In the genomic region with DNA sequence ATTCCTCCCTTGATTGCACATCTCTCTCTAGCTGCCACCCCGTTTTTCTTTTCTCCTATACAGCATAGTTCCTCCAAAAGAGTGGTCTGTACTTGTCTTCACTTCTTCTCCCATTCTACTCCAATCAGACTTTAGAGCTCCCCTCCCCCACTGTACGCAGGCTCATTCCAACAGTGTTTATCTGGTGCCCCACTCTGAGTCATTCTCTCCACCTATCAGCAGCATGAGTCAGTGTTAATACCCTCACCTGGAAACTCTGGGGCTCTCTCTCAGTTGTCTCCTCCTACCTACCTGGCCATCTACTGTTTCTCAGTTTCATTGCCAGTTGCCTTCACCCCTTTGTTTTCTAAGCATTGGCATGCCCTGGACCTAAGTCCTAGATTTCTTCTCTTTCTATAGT, we compare ENCODE assay signal across 22 cellular contexts.
A peak's percentile ranks its signal among the peaks of the same experiment; 100 is the strongest.
DNase-seq lines count a peak whose midpoint lies in the region; TF ChIP-seq lines count a peak whose summit lies in the region.
"Had no signal": no experiment of that assay in that cellular context is flagged by ENCODE, and none has a peak within 500 bp of the region (broad histone marks: within the 10 kb centered on the region; RNA-seq: fewer than 3 reads in every experiment).

No MANE protein-coding gene starts in this region.

- H3K79me1 ChIP-seq in mesendoderm (ENCODE audit: low read length): no peaks in the 10 kb centered on the region

- no peak overlapping the region for H3K9ac ChIP-seq in mammary epithelial cell (ENCODE audit: insufficient read depth, low read length)
- no peak overlapping the region for H3K9ac ChIP-seq in mesendoderm (ENCODE audit: low read length)
- H3K9ac ChIP-seq: KMS-11 had no signal

- H2AK5ac ChIP-seq in mesendoderm (ENCODE audit: low read length): no peak overlapping the region

- H2BK120ac ChIP-seq in mesendoderm (ENCODE audit: low read depth, low read length): no peak overlapping the region

- no peak overlapping the region for H3K4me2 ChIP-seq in mammary epithelial cell (ENCODE audit: insufficient read depth, low read depth, low read length)
- no peak overlapping the region for H3K4me2 ChIP-seq in mesendoderm (ENCODE audit: low read length)
- H3K4me2 ChIP-seq: KMS-11 had no signal

- H2AFZ ChIP-seq in mammary epithelial cell (ENCODE audit: low read depth, low read length): peak overlapping the region; percentile 40

- in situ Hi-C loops in mammary epithelial cell (cut with MboI; ENCODE audit: low sequenced_read_pairs in 2 of 2): no loop called here

- H3K56ac ChIP-seq in mesendoderm (ENCODE audit: low read length): no peak overlapping the region

- DNase-seq in Calu3 (peak; percentile 69), HT-29 (ENCODE audit: low spot score) (peak; percentile 62), mammary epithelial cell (peak; percentile 92), mesendoderm (peak; percentile 70), NCI-H748 treated with DMSO at 0.1 percent for 48 hours (lab: John Stamatoyannopoulos, UW) (no peak), NCI-H187 treated with DMSO at 0.1 percent for 48 hours (lab: John Stamatoyannopoulos, UW) (no peak), DMS114 treated with DMSO at 0.1 percent for 48 hours (lab: John Stamatoyannopoulos, UW; ENCODE audit: unreplicated experiment) (no peak), HEK293T (ENCODE audit: extremely low spot score) (no peak)
- DNase-seq: activated CD4-positive, alpha-beta T cell treated with anti-CD3 and anti-CD28 coated beads, Interleukin-2, amount 50 U/mL, for 48 hours; activated naive CD8-positive, alpha-beta T cell treated with anti-CD3 and anti-CD28 coated beads, Interleukin-2, amount 50 U/mL, for 24 hours; effector CD4-positive, alpha-beta T cell; GOT3; hypothalamus; NCI-H1105; NCI-H774; occipital lobe; right cardiac atrium had no signal

- no peaks in the 10 kb centered on the region for H3K4me1 Mint-ChIP-seq in Calu3 (ENCODE audit: low read depth, unreplicated experiment)
- H3K4me1 Mint-ChIP-seq: activated naive CD8-positive, alpha-beta T cell treated with anti-CD3 and anti-CD28 coated beads, Interleukin-2, amount 50 U/mL, for 24 hours had no signal

- no peak overlapping the region for H3K18ac ChIP-seq in mesendoderm (ENCODE audit: low read length)

- H3K36me3 ChIP-seq in mammary epithelial cell (ENCODE audit: insufficient read depth, low read length) (no peaks in the 10 kb centered on the region), mesendoderm (ENCODE audit: control insufficient read depth, insufficient read depth, low read length) (no peaks in the 10 kb centered on the region)
- H3K36me3 ChIP-seq: cardiac muscle cell, Peyer's patch, suprapubic skin had no signal

- dilution Hi-C loops in mammary epithelial cell (cut with HindIII; ENCODE audit: low sequenced_read_pairs): no loop called here

- H3K9me3 ChIP-seq in mammary epithelial cell (replicated peaks; ENCODE audit: insufficient read depth, low read length): no peaks in the 10 kb centered on the region
- H3K9me3 ChIP-seq: Peyer's patch, suprapubic skin had no signal

- H3K23ac ChIP-seq in mesendoderm (ENCODE audit: low read length): no peak overlapping the region

- no peak overlapping the region for H4K5ac ChIP-seq in mesendoderm (ENCODE audit: low read length)

- no peaks in the 10 kb centered on the region for H3K36me3 Mint-ChIP-seq in Calu3 (ENCODE audit: insufficient read depth, unreplicated experiment)

- H3K4ac ChIP-seq in mesendoderm (ENCODE audit: low read depth, low read length): no peak overlapping the region

- intact Hi-C loops in Calu3 (cut with micrococcal nuclease; ENCODE audit: unreplicated experiment): no loop called here
- intact Hi-C loops in mammary epithelial cell (cut with micrococcal nuclease): no loop called here

- POLR2A ChIA-PET in HEK293T (lab: Yijun Ruan, JAX): no interaction called here

- no peaks in the 10 kb centered on the region for H3K27me3 ChIP-seq in mammary epithelial cell (ENCODE audit: insufficient read depth, low read length)
- H3K27me3 ChIP-seq in mesendoderm (ENCODE audit: insufficient read depth, low read length, poor library complexity): no peaks in the 10 kb centered on the region
- H3K27me3 ChIP-seq: cardiac muscle cell, Peyer's patch, suprapubic skin had no signal

- H3K4me3 Mint-ChIP-seq in Calu3 (ENCODE audit: low read depth, unreplicated experiment): no peak overlapping the region
- H3K4me3 Mint-ChIP-seq: activated naive CD8-positive, alpha-beta T cell treated with anti-CD3 and anti-CD28 coated beads, Interleukin-2, amount 50 U/mL, for 24 hours had no signal

- 32% methylated on average over 2 of the region's 2 CpGs for WGBS in mammary epithelial cell (ENCODE audit: low coverage, missing lambda C conversion rate)
- no CpG with 5 or more reads among the region's 2 CpGs for WGBS in mesendoderm (ENCODE audit: extremely low coverage, insufficient coverage, low lambda C conversion rate)

- no peak overlapping the region for H2BK15ac ChIP-seq in mesendoderm (replicated peaks; ENCODE audit: low read depth)

- CTCF ChIA-PET in Calu3 (lab: Charles Lee): interaction anchor here (0.7 kb wide), 1 partner anchor 450 kb away, joined by 3 read pairs; no protein-coding TSS in a partner anchor
- CTCF ChIA-PET in mammary epithelial cell (lab: Charles Lee; ENCODE audit: low non-redundant PET): interaction anchor here (0.6 to 1.1 kb wide), 3 partner anchors 19 to 552 kb away, joined by 3 to 5 read pairs (median 4); no protein-coding TSS in a partner anchor
- CTCF ChIA-PET in HEK293T (lab: Yijun Ruan, JAX): interaction anchor here (0.6 to 1.2 kb wide), 2 partner anchors 29 to 32 kb away, joined by 3 read pairs; no protein-coding TSS in a partner anchor

- no peaks in the 10 kb centered on the region for H3K27me3 Mint-ChIP-seq in Calu3 (ENCODE audit: unreplicated experiment)

- H4K20me1 ChIP-seq in mammary epithelial cell (ENCODE audit: insufficient read depth, low read length): no peaks in the 10 kb centered on the region

- H3K9me3 Mint-ChIP-seq in Calu3 (ENCODE audit: low read depth, unreplicated experiment): no peaks in the 10 kb centered on the region
- H3K9me3 Mint-ChIP-seq: activated naive CD8-positive, alpha-beta T cell treated with anti-CD3 and anti-CD28 coated beads, Interleukin-2, amount 50 U/mL, for 24 hours had no signal

- H3K27ac ChIP-seq in mammary epithelial cell (ENCODE audit: insufficient read depth, low read depth, low read length) (peak overlapping the region; percentile 61), mesendoderm (ENCODE audit: low read depth, low read length) (no peak overlapping the region)
- H3K27ac ChIP-seq: cardiac muscle cell, HL-60, KMS-11, Peyer's patch, suprapubic skin had no signal

- H3K4me1 ChIP-seq in mammary epithelial cell (ENCODE audit: insufficient read depth, low read length): peaks cover 19% of the 10 kb centered on the region
- H3K4me1 ChIP-seq in mesendoderm (ENCODE audit: control insufficient read depth, low read depth, low read length): no peaks in the 10 kb centered on the region
- H3K4me1 ChIP-seq: Peyer's patch, suprapubic skin had no signal

- no peak overlapping the region for H3K27ac Mint-ChIP-seq in Calu3 (ENCODE audit: unreplicated experiment)
- H3K27ac Mint-ChIP-seq: activated naive CD8-positive, alpha-beta T cell treated with anti-CD3 and anti-CD28 coated beads, Interleukin-2, amount 50 U/mL, for 24 hours had no signal

- H3K4me3 ChIP-seq in mammary epithelial cell (replicated peaks in 1 of 3; ENCODE audit: insufficient read depth in 1 of 3, low read depth in 2 of 3, low read length in 3 of 3) (no peak overlapping the region), mesendoderm (ENCODE audit: low read length) (no peak overlapping the region)
- H3K4me3 ChIP-seq: cardiac muscle cell, Peyer's patch, suprapubic skin had no signal

- TF ChIP-seq CTCF in Calu3 (IDR thresholded peaks at IDR 0.05; ENCODE audit: unreplicated experiment): no peak
- TF ChIP-seq CTCF in mammary epithelial cell (conservative IDR thresholded peaks at IDR 0.05 in 1 of 2, IDR thresholded peaks at IDR 0.05 in 1 of 2; ENCODE audit: extremely low read depth in 1 of 2, insufficient read depth in 1 of 2, low read depth in 1 of 2, low read length in 2 of 2): no peak

- no TSS peak for BruUV-seq in Calu3 (replicated peaks; lab: Mats Ljungman, UMichigan)
- no TSS peak for BruUV-seq in mammary epithelial cell (replicated peaks; lab: Mats Ljungman, UMichigan)

- H3K79me2 ChIP-seq in mammary epithelial cell (ENCODE audit: insufficient read depth, low read length) (no peaks in the 10 kb centered on the region), mesendoderm (ENCODE audit: control insufficient read depth, insufficient read depth, low read length) (no peaks in the 10 kb centered on the region)

- no peak overlapping the region for H4K8ac ChIP-seq in mesendoderm (ENCODE audit: low read depth, low read length)

- no peak overlapping the region for H2BK5ac ChIP-seq in mesendoderm (ENCODE audit: low read length)

TF ChIP-seq in HEK293T, 16 proteins besides CTCF, POLR2A, EP300 and RAD21:
- TF ChIP-seq FOXK2 (IDR thresholded peaks at IDR 0.05): no peak
- no peak for TF ChIP-seq HDGF (IDR thresholded peaks at IDR 0.05; ENCODE audit: borderline replicate concordance)
- TF ChIP-seq SP1 (IDR thresholded peaks at IDR 0.05): no peak

Comparison
In these comparisons a context has a peak if more than half of its experiments do, and no peak if none do; other contexts are left out.
1. DNase-seq: peak in Calu3 (single experiment), HT-29 (single experiment), mammary epithelial cell (single experiment) and mesendoderm (single experiment); none in NCI-H748 treated with DMSO at 0.1 percent for 48 hours (single experiment), NCI-H187 treated with DMSO at 0.1 percent for 48 hours (single experiment), DMS114 treated with DMSO at 0.1 percent for 48 hours (single experiment) and HEK293T (single experiment).